Comparison of ENCODE assay signal across 15 cellular contexts in the genomic region with DNA sequence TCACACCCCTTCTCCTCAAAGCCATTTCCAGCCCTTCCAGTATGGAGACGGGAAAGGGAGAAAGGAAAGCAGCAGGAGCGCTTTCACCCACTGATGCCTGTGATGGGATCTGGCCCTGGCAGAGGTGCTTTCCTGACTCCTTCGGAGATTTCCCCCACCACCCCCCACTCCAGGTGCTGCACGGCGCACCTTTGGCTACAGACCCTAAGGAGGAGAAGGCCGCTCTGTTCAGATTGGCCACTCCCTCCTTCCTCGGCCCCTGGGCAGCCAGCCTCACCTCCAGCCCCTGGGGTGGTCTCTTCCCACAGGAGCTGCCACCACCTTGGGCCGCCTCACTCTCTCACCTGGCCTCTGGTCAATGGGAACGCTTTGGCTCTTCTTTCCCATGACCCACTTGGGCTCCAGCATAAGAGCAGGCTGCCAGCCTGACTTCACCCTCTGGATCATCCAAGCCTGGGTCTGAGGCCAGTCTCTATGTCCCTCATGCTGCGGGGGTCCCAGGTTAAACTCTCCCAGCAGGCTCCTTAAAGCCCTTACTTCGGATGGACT. TPM values are rescaled to one million over a fixed set of nuclear protein-coding genes. Genes with fewer than 3 reads are reported as not detected.
DNase-seq lines count a peak whose midpoint lies in the region; ATAC-seq and TF ChIP-seq lines count a peak whose summit lies in the region.
"Had no signal": no experiment of that assay in that cellular context is flagged by ENCODE, and none has a peak within 500 bp of the region (broad histone marks: within the 10 kb centered on the region; RNA-seq: fewer than 3 reads in every experiment).

No MANE protein-coding gene starts in this region.

- WGBS in right cardiac atrium, result 84% methylated on average over 11 of the region's 11 CpGs
- WGBS in spleen, 5 donors, result 86 to 90% (median 88%) methylated on average over 9 to 11 of the region's 11 CpGs

- TF ChIP-seq POLR2A in spleen (IDR thresholded peaks at IDR 0.05), result no peak

- H3K9me3 ChIP-seq in right atrium auricular region (no peaks in the 10 kb centered on the region), right cardiac atrium (ENCODE audit: control insufficient read depth, low read length) (no peaks in the 10 kb centered on the region), spleen (no peaks in the 10 kb centered on the region)

- ATAC-seq in right cardiac atrium (no peak), GM19035 (IDR thresholded peaks at IDR 0.05; ENCODE audit: unreplicated experiment) (no peak)
- ATAC-seq: HepG2 had no signal

- H3K27ac ChIP-seq in right atrium auricular region (peak overlapping the region; percentile 53 to 74), right cardiac atrium (ENCODE audit: low read length) (no peak overlapping the region), layer of hippocampus (ENCODE audit: low read depth, low read length) (peak overlapping the region; percentile 62), spleen (no peak overlapping the region)
- H3K27ac ChIP-seq: C4-2B had no signal

- H3K36me3 ChIP-seq in right atrium auricular region (no peaks in the 10 kb centered on the region), spleen (no peaks in the 10 kb centered on the region)

- no peaks in the 10 kb centered on the region for H3K4me1 ChIP-seq in right atrium auricular region
- no peaks in the 10 kb centered on the region for H3K4me1 ChIP-seq in right cardiac atrium (ENCODE audit: control insufficient read depth, insufficient read depth, low read length)
- no peaks in the 10 kb centered on the region for H3K4me1 ChIP-seq in spleen

- no peak overlapping the region for H3K4me3 ChIP-seq in right atrium auricular region
- H3K4me3 ChIP-seq in right cardiac atrium (ENCODE audit: low read length), result no peak overlapping the region
- no peak overlapping the region for H3K4me3 ChIP-seq in spleen

- TF ChIP-seq CTCF in right atrium auricular region (IDR thresholded peaks at IDR 0.05) (no peak), spleen (IDR thresholded peaks at IDR 0.05 in 8 of 11, conservative IDR thresholded peaks at IDR 0.05 in 3 of 11) (no peak)

- intact Hi-C loops in right cardiac atrium (cut with DNase I) (no loop called here), spleen (cut with DNase I; ENCODE audit: low total_unique reads) (no loop called here)

- no peak for DNase-seq in right atrium auricular region (ENCODE audit: low spot score)
- DNase-seq in right cardiac atrium, result no peak
- DNase-seq in spleen, result peak; percentile 68
- no peak for DNase-seq in NCI-H128 (lab: John Stamatoyannopoulos, UW; ENCODE audit: unreplicated experiment)
- no peak for DNase-seq in NCI-H774 (lab: John Stamatoyannopoulos, UW)
- DNase-seq: ACHN, KBM-7, NCI-H510A, NCI-H748 treated with DMSO at 0.1 percent for 48 hours, SIG-M5 had no signal

- no peaks in the 10 kb centered on the region for H3K27me3 ChIP-seq in right atrium auricular region
- H3K27me3 ChIP-seq in right cardiac atrium (ENCODE audit: control insufficient read depth, insufficient read depth), result no peaks in the 10 kb centered on the region
- no peaks in the 10 kb centered on the region for H3K27me3 ChIP-seq in layer of hippocampus (ENCODE audit: control insufficient read depth, insufficient read depth, low read length)
- H3K27me3 ChIP-seq in spleen (replicated peaks in 1 of 7), result peaks cover 0 to 18% (median 0%) of the 10 kb centered on the region in 7 donors

RNA-seq across cellular contexts. Expression of a gene that starts 18.4 kb away (rescaled TPM):
- total RNA-seq in right atrium auricular region (1 to 10 TPM; 7.4 to 8.7 TPM), right cardiac atrium (10 to 100 TPM in 1 of 4 donors, 1 to 10 TPM in 3; 4.5 to 15.5 (median 9.2) TPM), spleen (10 to 100 TPM in 3 of 7 donors, 1 to 10 TPM in 4; 4.7 to 18.8 (median 8.1) TPM)
- polyA plus RNA-seq in right cardiac atrium (14.6 TPM), spleen (10 to 100 TPM in 1 of 3 donors, 1 to 10 TPM in 2; 8.4 to 12.7 (median 9.0) TPM)
- total RNA-seq: HepG2, OCI-LY7 had no signal
- polyA plus RNA-seq: HepG2 had no signal

Comparison
In these comparisons a context has a peak if more than half of its experiments do, and no peak if none do; other contexts are left out.
1. H3K27ac ChIP-seq: peak in right atrium auricular region (2 of 2) and layer of hippocampus (single experiment); none in right cardiac atrium (single experiment) and spleen (0 of 8).